In genomic region chr11:45930031-45930794, GRCh38 we compare ENCODE assay signal across 8 cellular contexts. TPM values are rescaled to one million over a fixed set of nuclear protein-coding genes. Genes with fewer than 3 reads are reported as not detected.
A peak's percentile ranks its signal among the peaks of the same experiment; 100 is the strongest.
DNase-seq lines count a peak whose midpoint lies in the region; ATAC-seq and TF ChIP-seq lines count a peak whose summit lies in the region.

No MANE protein-coding gene starts in this region.

- peaks cover 28% of the 10 kb centered on the region for H3K36me3 Mint-ChIP-seq in WTC11

- no peaks in the 10 kb centered on the region; the same call in 1 of the 2 replicates for H3K4me1 Mint-ChIP-seq in WTC11

- CTCF ChIA-PET in WTC11 (lab: Charles Lee): interaction anchor here (0.6 to 2.5 kb wide), 10 partner anchors 10 to 1922 kb away, joined by 3 to 15 read pairs (median 4); no protein-coding TSS in a partner anchor

- ATAC-seq in Right ventricle myocardium inferior: peak; percentile 80
- peak; percentile 93 for ATAC-seq in HG02840 (IDR thresholded peaks at IDR 0.05; ENCODE audit: low FRiP score, unreplicated experiment)
- ATAC-seq in WTC11: no peak; the same call in 1 of the 2 replicates
- no peak for ATAC-seq in sciatic nerve

- H3K27ac Mint-ChIP-seq in WTC11: peak overlapping the region; percentile 60

- H3K4me3 Mint-ChIP-seq in WTC11: no peak overlapping the region

- H3K9me3 Mint-ChIP-seq in WTC11: no peaks in the 10 kb centered on the region

- H3K27me3 Mint-ChIP-seq in WTC11 (ENCODE audit: low read depth): no peaks in the 10 kb centered on the region

- intact Hi-C loops in Right ventricle myocardium inferior (cut with DNase I) (no loop called here), cardiac septum (cut with DNase I) (no loop called here), sciatic nerve (cut with DNase I) (no loop called here)

- DNase-seq in Right ventricle myocardium inferior (ENCODE audit: missing footprints) (no peak), cardiac septum (ENCODE audit: low spot score) (no peak), NCI-H1436 treated with DMSO at 0.1 percent for 48 hours (lab: John Stamatoyannopoulos, UW) (peak; percentile 28), WTC11 (ENCODE audit: low spot score) (no peak), islet precursor cell (peak; percentile 55), middle frontal gyrus (ENCODE audit: extremely low spot score, low spot score) (no peak), sciatic nerve (ENCODE audit: low spot score) (no peak)

- TF ChIP-seq CTCF in WTC11 (IDR thresholded peaks at IDR 0.05): no peak

- POLR2A ChIA-PET in WTC11 (lab: Charles Lee): interaction anchor here (1.7 kb wide), 1 partner anchor 8 kb away, joined by 6 read pairs; the partner anchor contains the start of gene LARGE2

TF ChIP-seq in WTC11, 78 proteins besides CTCF, POLR2A, EP300 and RAD21:
- no peak for TF ChIP-seq USF1 (CRISPR knock-in tag; IDR thresholded peaks at IDR 0.05)
- no peak for TF ChIP-seq FOXJ3 (CRISPR knock-in tag; IDR thresholded peaks at IDR 0.05; ENCODE audit: borderline replicate concordance)
- TF ChIP-seq ZNF281 (CRISPR knock-in tag; IDR thresholded peaks at IDR 0.05): no peak
- TF ChIP-seq ATF3 (CRISPR knock-in tag; conservative IDR thresholded peaks at IDR 0.05): no peak
- no peak for TF ChIP-seq ZBTB21 (CRISPR knock-in tag; IDR thresholded peaks at IDR 0.05; ENCODE audit: borderline replicate concordance)
- no peak for TF ChIP-seq FOXP4 (CRISPR knock-in tag; IDR thresholded peaks at IDR 0.05)
- no peak for TF ChIP-seq GABPB1 (CRISPR knock-in tag; IDR thresholded peaks at IDR 0.05)
- TF ChIP-seq USF2 (CRISPR knock-in tag; IDR thresholded peaks at IDR 0.05): no peak

RNA-seq across cellular contexts. Expression of gene LARGE2, which starts 7.8 kb away (rescaled TPM):
- total RNA-seq in Right ventricle myocardium inferior (not detected), cardiac septum (not detected), WTC11 (2021) (124 to 132 TPM (median 126 TPM) in 3 replicates), sciatic nerve (1.4 TPM)

RNA-seq across cellular contexts. Expression of gene PEX16, which starts 12.5 kb away (rescaled TPM):
- total RNA-seq in Right ventricle myocardium inferior: 10.4 TPM
- total RNA-seq in cardiac septum: 13.0 TPM
- 35.8 to 39.3 TPM (median 36.0 TPM) in 3 replicates for total RNA-seq in WTC11 (2021)
- total RNA-seq in sciatic nerve: 19.0 TPM

RNA-seq across cellular contexts. Expression of gene FREY1, which starts 23.1 kb away (rescaled TPM):
- total RNA-seq in Right ventricle myocardium inferior (not detected), cardiac septum (0.54 TPM), WTC11 (2021) (1.6 to 2.1 TPM (median 1.8 TPM) in 3 replicates), sciatic nerve (not detected)

RNA-seq across cellular contexts. Expression of gene MAPK8IP1, which starts 44.8 kb away (rescaled TPM):
- total RNA-seq in Right ventricle myocardium inferior (5.9 TPM), cardiac septum (7.5 TPM), WTC11 (2021) (31.6 to 34.1 TPM (median 32.4 TPM) in 3 replicates), sciatic nerve (285 TPM)

Comparison
In these comparisons a context has a peak if more than half of its experiments do, and no peak if none do; other contexts are left out.
1. ATAC-seq: peak in Right ventricle myocardium inferior (single experiment) and HG02840 (single experiment); none in WTC11 (single experiment) and sciatic nerve (single experiment).
2. DNase-seq: peak in NCI-H1436 treated with DMSO at 0.1 percent for 48 hours (single experiment) and islet precursor cell (single experiment); none in Right ventricle myocardium inferior (single experiment), cardiac septum (single experiment), WTC11 (single experiment), middle frontal gyrus (single experiment) and sciatic nerve (single experiment).
3. RNA of gene LARGE2, which starts 7.8 kb away (total RNA-seq): 124 to 132 TPM in WTC11; 1.4 TPM in sciatic nerve (single experiment), not detected in cardiac septum (single experiment) and not detected in Right ventricle myocardium inferior (single experiment); every median in the first group is over 10 times any median in the second.